Comparison of ENCODE assay signal across 8 cellular contexts in genomic region chr10:116444527-116445142, GRCh38. TPM values are rescaled to one million over a fixed set of nuclear protein-coding genes. Genes with fewer than 3 reads are reported as not detected.
A peak's percentile ranks its signal among the peaks of the same experiment; 100 is the strongest.
DNase-seq lines count a peak whose midpoint lies in the region; ATAC-seq, FAIRE-seq and TF ChIP-seq lines count a peak whose summit lies in the region.

No MANE protein-coding gene starts in this region.

- WGBS in heart right ventricle, 2 donors, result 30 to 39% methylated on average over 4 of the region's 4 CpGs

- intact Hi-C loops in heart right ventricle (cut with DNase I) (no loop called here), Right ventricle myocardium superior (cut with DNase I) (no loop called here)

- no peaks in the 10 kb centered on the region for H3K4me1 ChIP-seq in heart right ventricle

- H3K27ac ChIP-seq in heart right ventricle, result no peak overlapping the region

- peaks cover 0 to 6% (median 0%) of the 10 kb centered on the region in 7 donors for H3K27me3 ChIP-seq in heart right ventricle
- no peaks in the 10 kb centered on the region for H3K27me3 ChIP-seq in bronchial epithelial cell (ENCODE audit: control insufficient read depth, insufficient read depth, low read length)

- peak in 8 of 9 donors; percentile 49 to 81 (median 69) for TF ChIP-seq CTCF in heart right ventricle (IDR thresholded peaks at IDR 0.05)
- TF ChIP-seq CTCF in LNCAP (IDR thresholded peaks at IDR 0.05), result peak; percentile 95
- TF ChIP-seq CTCF in bronchial epithelial cell (IDR thresholded peaks at IDR 0.05; ENCODE audit: insufficient read depth, low read length, severe bottlenecking), result peak; percentile 74

- H3K36me3 ChIP-seq in heart right ventricle, result no peaks in the 10 kb centered on the region
- H3K36me3 ChIP-seq in bronchial epithelial cell (ENCODE audit: control insufficient read depth, insufficient read depth, low read length), result peaks cover 3% of the 10 kb centered on the region

- ATAC-seq in heart right ventricle (no peak), Right ventricle myocardium superior (ENCODE audit: poor library complexity) (no peak), GM21576 (IDR thresholded peaks at IDR 0.05; ENCODE audit: unreplicated experiment) (peak; percentile 75), GM21786 (IDR thresholded peaks at IDR 0.05; ENCODE audit: unreplicated experiment) (no peak)

- H3K9me3 ChIP-seq in heart right ventricle, result peaks cover 0 to 4% (median 0%) of the 10 kb centered on the region in 11 donors

- no peak for DNase-seq in heart right ventricle
- no peak for DNase-seq in Right ventricle myocardium superior
- peak; percentile 39 for DNase-seq in bronchial epithelial cell (ENCODE audit: low read depth)
- peak; percentile 51 for DNase-seq in myocyte (ENCODE audit: low read depth)
- no peak for DNase-seq in middle frontal gyrus (ENCODE audit: extremely low spot score, low spot score)

- no peak for FAIRE-seq in bronchial epithelial cell (lab: Jason Lieb, UNC)

- H3K4me3 ChIP-seq in heart right ventricle, result no peak overlapping the region
- H3K4me3 ChIP-seq in bronchial epithelial cell (ENCODE audit: low read depth, low read length), result no peak overlapping the region

RNA-seq across cellular contexts. Expression of gene PNLIPRP3, which starts 17.0 kb away (rescaled TPM):
- total RNA-seq in heart right ventricle (not detected), Right ventricle myocardium superior (not detected), bronchial epithelial cell (53.2 and 67.8 TPM in 2 replicates), myocyte (0.56 and 0.99 TPM in 2 replicates)
- polyA plus RNA-seq in heart right ventricle, result not detected
- 0.14 TPM for polyA plus RNA-seq in myocyte (2012)

Comparison
In these comparisons a context has a peak if more than half of its experiments do, and no peak if none do; other contexts are left out.
1. DNase-seq: peak in bronchial epithelial cell (single experiment) and myocyte (single experiment); none in heart right ventricle (0 of 2), Right ventricle myocardium superior (single experiment) and middle frontal gyrus (single experiment).
2. RNA of gene PNLIPRP3, which starts 17.0 kb away (total RNA-seq): 53.2 to 67.8 TPM in bronchial epithelial cell; 0.56 to 0.99 TPM in myocyte, not detected in heart right ventricle and not detected in Right ventricle myocardium superior (single experiment); every median in the first group is over 10 times any median in the second.
3. Peak in every context shown above with its lines, with median percentiles within 50 percentile points of each other: CTCF ChIP-seq.